Comparison of ENCODE assay signal across 15 cellular contexts in genomic region chr15:101437618-101438481, GRCh38.
"Had no signal": no experiment of that assay in that cellular context is flagged by ENCODE, and none has a peak within 500 bp of the region (broad histone marks: within the 10 kb centered on the region; RNA-seq: fewer than 3 reads in every experiment).

No MANE protein-coding gene starts in this region.

- DNase-seq: activated CD4-positive, alpha-beta T cell treated with anti-CD3 and anti-CD28 coated beads for 48 hours; activated CD8-positive, alpha-beta T cell treated with anti-CD3 and anti-CD28 coated beads, Interleukin-2, amount 10 ng/mL, durations not matched to agents 7 days and 5 days; activated naive CD4-positive, alpha-beta T cell treated with anti-CD3 and anti-CD28 coated beads, Interleukin-2, amount 50 U/mL, for 16 hours; kidney glomerular epithelial cell; mucosa of descending colon; sigmoid colon; stimulated activated CD4-positive, alpha-beta T cell treated with anti-CD3 and anti-CD28 coated beads, Interleukin-12 subunit alpha, Interleukin-12 subunit beta, amount 100 ng/mL, for 4 hours; stimulated activated CD4-positive, alpha-beta T cell treated with anti-CD3 and anti-CD28 coated beads, Interleukin-2, amount 100 ng/mL, for 48 hours; stimulated activated CD8-positive, alpha-beta memory T cell treated with anti-CD3 and anti-CD28 coated beads, Interleukin-4, amount 100 ng/mL, for 48 hours; stimulated activated naive CD8-positive, alpha-beta T cell treated with anti-CD3 and anti-CD28 coated beads, Interleukin-15, amount 100 ng/mL, for 72 hours; T-helper 9 cell had no signal

- H3K4me3 ChIP-seq: adrenal gland, mucosa of descending colon, sigmoid colon, tibial nerve, vagina had no signal

- H3K9me3 ChIP-seq: adrenal gland, mucosa of descending colon, sigmoid colon, tibial nerve, vagina had no signal

- H3K27ac ChIP-seq: adrenal gland, tibial nerve had no signal

- ATAC-seq: activated CD8-positive, alpha-beta T cell treated with anti-CD3 and anti-CD28 coated beads, Interleukin-2, amount 10 ng/mL, durations not matched to agents 7 days and 5 days; mucosa of descending colon; naive thymus-derived CD8-positive, alpha-beta T cell; stimulated activated naive CD8-positive, alpha-beta T cell treated with anti-CD3 and anti-CD28 coated beads, Interleukin-15, amount 100 ng/mL, for 72 hours had no signal

- H3K27me3 ChIP-seq: tibial nerve, vagina had no signal

- H3K4me1 ChIP-seq: adrenal gland had no signal

- H3K36me3 ChIP-seq: adrenal gland, sigmoid colon, tibial nerve, vagina had no signal
